In the genomic region with DNA sequence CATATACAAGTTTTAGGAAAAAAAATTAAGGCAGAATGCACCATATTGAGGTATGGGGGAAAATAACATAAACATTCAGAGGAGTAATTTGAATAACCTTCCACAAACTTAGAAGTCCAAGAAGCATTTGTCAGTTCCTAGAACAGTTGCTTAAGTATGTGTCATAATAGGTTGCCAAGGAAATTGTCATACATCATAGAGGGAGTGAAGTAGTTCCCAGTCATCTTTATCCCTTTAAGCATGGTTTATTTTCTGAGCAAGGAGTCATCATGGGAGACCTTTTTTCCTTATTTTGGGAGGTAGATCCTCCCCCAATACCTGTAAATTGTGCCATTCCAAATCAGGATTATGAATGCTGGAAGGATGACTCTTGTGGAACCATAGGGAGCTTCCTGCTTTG, we compare ENCODE assay signal across 1 cellular context.
TF ChIP-seq lines count a peak whose summit lies in the region.

A gene with protein sequence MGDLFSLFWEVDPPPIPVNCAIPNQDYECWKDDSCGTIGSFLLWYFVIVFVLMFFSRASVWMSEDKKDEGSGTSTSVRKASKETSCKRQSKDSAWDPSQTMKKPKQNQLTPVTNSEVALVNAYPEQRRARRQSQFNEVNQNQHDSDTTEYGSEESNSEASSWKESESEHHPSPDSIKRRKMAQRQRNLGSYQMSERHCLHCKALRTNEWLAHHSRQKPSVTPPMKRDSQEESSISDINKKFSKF (plus strand): TSS at position 219 of the 400 bp plus-strand sequence. CDS start 51 bp downstream, at position 270.

TF ChIP-seq in IMR-90, 13 proteins besides CTCF, POLR2A, EP300 and RAD21:
- TF ChIP-seq CEBPB (IDR thresholded peaks at IDR 0.05; ENCODE audit: low read depth, low read length) (peak; percentile 90), SMC3 (IDR thresholded peaks at IDR 0.05; ENCODE audit: low read depth, low read length) (no peak)
TF ChIP-seq in IMR-90: peak in this region for 1.
